8 cellular contexts compared by ENCODE assay signal in genomic region chr12:20950248-20950647, GRCh38.
DNase-seq lines count a peak whose midpoint lies in the region; ATAC-seq and TF ChIP-seq lines count a peak whose summit lies in the region.

No MANE protein-coding gene starts in this region.

- H3K4me1 ChIP-seq in MM.1S (ENCODE audit: low read length) = no peaks in the 10 kb centered on the region
- no peaks in the 10 kb centered on the region for H3K4me1 ChIP-seq in osteoblast (ENCODE audit: insufficient read depth, low read length)
- H3K4me1 ChIP-seq in prostate gland (replicated peaks) = no peaks in the 10 kb centered on the region

- H2AFZ ChIP-seq in MM.1S (ENCODE audit: low read length) (no peak overlapping the region), osteoblast (ENCODE audit: low read length) (no peak overlapping the region)

- H3K4me2 ChIP-seq in MM.1S (ENCODE audit: low read depth, low read length) (no peak overlapping the region), osteoblast (ENCODE audit: insufficient read depth, low read length) (no peak overlapping the region)

- ATAC-seq in GM21825 (IDR thresholded peaks at IDR 0.05; ENCODE audit: unreplicated experiment) (peak; percentile 61), GM19328 (IDR thresholded peaks at IDR 0.05; ENCODE audit: unreplicated experiment) (no peak)

- H3K27ac ChIP-seq in MM.1S (ENCODE audit: low read length) (no peak overlapping the region), osteoblast (ENCODE audit: low read depth, low read length) (no peak overlapping the region), prostate gland (no peak overlapping the region)

- DNase-seq in GM12864 (ENCODE audit: low read depth) (no peak), MM.1S (peak; percentile 61), astrocyte of the spinal cord (ENCODE audit: low read depth, low spot score) (peak; percentile 44), osteoblast (ENCODE audit: insufficient read length, low spot score, missing footprints) (peak; percentile 27), SHP77 (lab: John Stamatoyannopoulos, UW) (no peak), prostate gland (ENCODE audit: low spot score) (no peak)

- H3K4me3 ChIP-seq in GM12864 (ENCODE audit: low read depth, low read length) (no peak overlapping the region), MM.1S (ENCODE audit: low read length) (no peak overlapping the region), astrocyte of the spinal cord (ENCODE audit: low read depth, low read length) (no peak overlapping the region), osteoblast (ENCODE audit: insufficient read depth, low read length) (no peak overlapping the region), prostate gland (no peak overlapping the region)

- H3K9me3 ChIP-seq in MM.1S (replicated peaks; ENCODE audit: insufficient read depth, low read length) = no peaks in the 10 kb centered on the region
- no peaks in the 10 kb centered on the region for H3K9me3 ChIP-seq in osteoblast (ENCODE audit: low read depth, low read length)
- H3K9me3 ChIP-seq in prostate gland = no peaks in the 10 kb centered on the region

- TF ChIP-seq CTCF in GM12864 (IDR thresholded peaks at IDR 0.05; ENCODE audit: low read depth, low read length, missing control alignments) (peak; percentile 44), MM.1S (IDR thresholded peaks at IDR 0.05; ENCODE audit: low read length) (peak; percentile 69), astrocyte of the spinal cord (IDR thresholded peaks at IDR 0.05; ENCODE audit: low read depth, low read length) (peak; percentile 43), osteoblast (IDR thresholded peaks at IDR 0.05; ENCODE audit: extremely low read depth, low read depth, low read length) (peak; percentile 34), prostate gland (IDR thresholded peaks at IDR 0.05) (peak in 2 of 4 experiments; percentile 33 to 40)

- intact Hi-C loops in prostate gland (cut with DNase I) = no loop called here

- WGBS in prostate gland = 69% methylated on average over 3 of the region's 3 CpGs

- H4K20me1 ChIP-seq in MM.1S (ENCODE audit: insufficient read depth, low read length) (no peaks in the 10 kb centered on the region), osteoblast (ENCODE audit: insufficient read depth, low read length) (no peaks in the 10 kb centered on the region)

- no peak for TF ChIP-seq POLR2A in prostate gland (IDR thresholded peaks at IDR 0.05)

- H3K9ac ChIP-seq in MM.1S (ENCODE audit: low read length) = no peak overlapping the region

- in situ Hi-C loops in astrocyte of the spinal cord (cut with HindIII; ENCODE audit: low sequenced_read_pairs) = no loop called here

- no peaks in the 10 kb centered on the region for H3F3A ChIP-seq in MM.1S (ENCODE audit: insufficient read depth, low read length)

- H3K79me2 ChIP-seq in MM.1S (ENCODE audit: low read length) = no peaks in the 10 kb centered on the region
- no peaks in the 10 kb centered on the region for H3K79me2 ChIP-seq in osteoblast (ENCODE audit: insufficient read depth, low read length)

- no peaks in the 10 kb centered on the region for H3K27me3 ChIP-seq in MM.1S (replicated peaks; ENCODE audit: insufficient read depth, low read length)
- no peaks in the 10 kb centered on the region for H3K27me3 ChIP-seq in osteoblast (ENCODE audit: insufficient read depth, low read length)
- no peaks in the 10 kb centered on the region for H3K27me3 ChIP-seq in prostate gland (replicated peaks; ENCODE audit: insufficient read depth)

- H3K36me3 ChIP-seq in MM.1S (replicated peaks; ENCODE audit: insufficient read depth, low read length) = no peaks in the 10 kb centered on the region
- no peaks in the 10 kb centered on the region for H3K36me3 ChIP-seq in osteoblast (ENCODE audit: insufficient read depth, low read length)
- H3K36me3 ChIP-seq in prostate gland = no peaks in the 10 kb centered on the region

- no peaks in the 10 kb centered on the region for H3K9me2 ChIP-seq in MM.1S (replicated peaks; ENCODE audit: insufficient read depth, low read length)

Comparison
In these comparisons a context has a peak if more than half of its experiments do, and no peak if none do; other contexts are left out.
1. DNase-seq: peak in MM.1S (single experiment), astrocyte of the spinal cord (single experiment) and osteoblast (single experiment); none in GM12864 (single experiment), SHP77 (0 of 2) and prostate gland (single experiment).